Comparison of ENCODE assay signal across 8 cellular contexts in genomic region chr1:228150458-228151169, GRCh38. TPM values are rescaled to one million over a fixed set of nuclear protein-coding genes. Genes with fewer than 3 reads are reported as not detected.
DNase-seq lines count a peak whose midpoint lies in the region; ATAC-seq lines count a peak whose summit lies in the region.

No MANE protein-coding gene starts in this region.

- DNase-seq in ELR (ENCODE audit: low read depth) (peak; percentile 35), amygdala (lab: John Stamatoyannopoulos, UW) (peak in 44 of 56 donors; percentile 22 to 84 (median 56)), right cardiac atrium (peak; percentile 84 to 92 (median 92)), sciatic nerve (ENCODE audit: low spot score) (peak; percentile 84)
- DNase-seq in activated CD4-positive, alpha-beta T cell treated with anti-CD3 and anti-CD28 coated beads, Interleukin-2, amount 50 U/mL, for 48 hours = no peak
- no peak for DNase-seq in stimulated activated CD4-positive, alpha-beta T cell treated with anti-CD3 and anti-CD28 coated beads, Interleukin-15, amount 100 ng/mL, for 24 hours
- DNase-seq in stimulated activated CD4-positive, alpha-beta T cell treated with anti-CD3 and anti-CD28 coated beads, Interleukin-4, amount 100 ng/mL, for 24 hours = no peak

- peak; percentile 63 to 68 for ATAC-seq in right cardiac atrium
- ATAC-seq in sciatic nerve = peak; percentile 54
- ATAC-seq in HG03159 (IDR thresholded peaks at IDR 0.05; ENCODE audit: unreplicated experiment) = no peak

- H3K27ac ChIP-seq in right cardiac atrium (ENCODE audit: low read length) = peak overlapping the region; percentile 62

- H3K27me3 ChIP-seq in right cardiac atrium (ENCODE audit: control insufficient read depth, insufficient read depth) = no peaks in the 10 kb centered on the region

- H3K9me3 ChIP-seq in right cardiac atrium (ENCODE audit: control insufficient read depth, low read length) = no peaks in the 10 kb centered on the region

- H3K4me3 ChIP-seq in right cardiac atrium (ENCODE audit: low read length) = no peak overlapping the region

- WGBS in right cardiac atrium = 20% methylated on average over 17 of the region's 17 CpGs

- intact Hi-C loops in right cardiac atrium (cut with DNase I) (no loop called here), sciatic nerve (cut with DNase I) (no loop called here)

- peaks cover 15% of the 10 kb centered on the region for H3K4me1 ChIP-seq in right cardiac atrium (ENCODE audit: control insufficient read depth, insufficient read depth, low read length)

RNA-seq across cellular contexts. Expression of gene GJC2, which starts 0.9 kb away (rescaled TPM):
- total RNA-seq in right cardiac atrium (1 to 10 TPM; 1.2 to 2.2 (median 1.7) TPM), sciatic nerve (10.5 TPM)
- polyA plus RNA-seq in right cardiac atrium = 1.3 TPM

RNA-seq across cellular contexts. Expression of gene GUK1, which starts 10.5 kb away (rescaled TPM):
- total RNA-seq in right cardiac atrium = 100 to 1,000 TPM; 151 to 202 (median 169) TPM
- polyA plus RNA-seq in right cardiac atrium = 315 TPM
- total RNA-seq in sciatic nerve = 250 TPM

RNA-seq across cellular contexts. Expression of gene IBA57, which starts 15.0 kb away (rescaled TPM):
- 10 to 100 TPM in 2 of 4 donors, 1 to 10 TPM in 2; 8.3 to 12.0 (median 10.3) TPM for total RNA-seq in right cardiac atrium
- 4.5 TPM for polyA plus RNA-seq in right cardiac atrium
- total RNA-seq in sciatic nerve = 10.4 TPM

RNA-seq across cellular contexts. Expression of gene MRPL55, which starts 41.5 kb away (rescaled TPM):
- total RNA-seq in right cardiac atrium (10 to 100 TPM; 51.6 to 56.5 (median 52.8) TPM), sciatic nerve (34.2 TPM)
- polyA plus RNA-seq in right cardiac atrium = 103 TPM

RNA-seq across cellular contexts. Expression of gene C1orf35, which starts 47.5 kb away (rescaled TPM):
- total RNA-seq in right cardiac atrium (1 to 10 TPM; 6.3 to 8.6 (median 7.4) TPM), sciatic nerve (15.8 TPM)
- polyA plus RNA-seq in right cardiac atrium = 7.9 TPM

Comparison
In these comparisons a context has a peak if more than half of its experiments do, and no peak if none do; other contexts are left out.
1. DNase-seq: peak in ELR (single experiment), amygdala (44 of 56), right cardiac atrium (3 of 3) and sciatic nerve (single experiment); none in activated CD4-positive, alpha-beta T cell treated with anti-CD3 and anti-CD28 coated beads, Interleukin-2, amount 50 U/mL, for 48 hours (0 of 2), stimulated activated CD4-positive, alpha-beta T cell treated with anti-CD3 and anti-CD28 coated beads, Interleukin-15, amount 100 ng/mL, for 24 hours (single experiment) and stimulated activated CD4-positive, alpha-beta T cell treated with anti-CD3 and anti-CD28 coated beads, Interleukin-4, amount 100 ng/mL, for 24 hours (single experiment).